29 cellular contexts compared by ENCODE assay signal in the genomic region with DNA sequence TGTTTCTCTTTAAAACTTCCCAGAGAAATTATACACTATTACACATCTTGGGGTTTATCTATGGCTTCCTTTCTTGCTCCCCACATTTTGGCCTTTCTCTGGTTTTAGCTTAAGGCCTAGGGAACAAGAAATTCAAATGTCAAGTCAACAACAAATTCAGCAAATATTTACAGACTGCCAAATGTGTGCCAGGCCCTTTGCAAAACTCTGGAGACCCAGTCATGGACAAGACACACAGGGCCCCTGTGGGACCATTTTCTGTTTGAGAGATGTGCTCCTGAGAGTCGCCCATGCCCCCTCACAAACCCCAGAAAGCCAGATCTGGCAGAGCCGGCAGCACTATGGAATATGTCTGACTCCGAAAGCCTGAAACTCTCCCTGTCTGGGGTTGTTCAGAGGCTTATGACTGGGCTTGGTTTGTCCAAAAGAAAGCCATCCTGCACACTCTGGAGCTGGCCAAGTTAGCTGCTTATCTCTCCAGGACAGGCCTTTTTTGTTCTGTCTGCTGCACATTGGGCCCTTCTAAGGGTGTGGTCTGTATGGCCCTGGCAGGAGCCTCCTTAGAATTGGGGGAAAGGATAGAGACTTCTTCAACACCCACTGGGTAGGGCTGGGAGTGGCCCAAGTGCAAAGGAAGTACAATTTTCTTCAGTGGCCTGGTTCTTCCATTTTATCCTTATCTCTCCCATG. TPM values are rescaled to one million over a fixed set of nuclear protein-coding genes. Genes with fewer than 3 reads are reported as not detected.
DNase-seq lines count a peak whose midpoint lies in the region; ATAC-seq and TF ChIP-seq lines count a peak whose summit lies in the region.
"Had no signal": no experiment of that assay in that cellular context is flagged by ENCODE, and none has a peak within 500 bp of the region (broad histone marks: within the 10 kb centered on the region; RNA-seq: fewer than 3 reads in every experiment).

No MANE protein-coding gene starts in this region.

- no peaks in the 10 kb centered on the region for H3K79me1 ChIP-seq in H9 (ENCODE audit: insufficient read depth, low read depth, low read length, poor library complexity, severe bottlenecking)

- no peaks in the 10 kb centered on the region for H3K79me2 ChIP-seq in H9 (ENCODE audit: insufficient read depth, low read length)

- no peak overlapping the region for H2AFZ ChIP-seq in H9 (ENCODE audit: low read length)

- no peak overlapping the region for H4K5ac ChIP-seq in H9 (ENCODE audit: insufficient read length, low read depth, low read length)

- no peak overlapping the region for H2BK120ac ChIP-seq in H9 (ENCODE audit: low read depth, low read length, poor library complexity, severe bottlenecking)

- no peak overlapping the region for H3K4me3 Mint-ChIP-seq in H9
- H3K4me3 Mint-ChIP-seq: CD4-positive, alpha-beta T cell had no signal

- H3K23me2 ChIP-seq in H9 (ENCODE audit: insufficient read length, low read depth, low read length, poor library complexity, severe bottlenecking): no peaks in the 10 kb centered on the region

- TF ChIP-seq CTCF in H9 (conservative IDR thresholded peaks at IDR 0.05): no peak
- TF ChIP-seq CTCF in spleen (IDR thresholded peaks at IDR 0.05 in 8 of 11, conservative IDR thresholded peaks at IDR 0.05 in 3 of 11): no peak

- H3K36me3 Mint-ChIP-seq in H9 (ENCODE audit: insufficient read depth in 1 of 3, low read depth in 3 of 3): no peaks in the 10 kb centered on the region

- H3K9me3 ChIP-seq in H9 (ENCODE audit: control insufficient read depth, low read depth, low read length) (no peaks in the 10 kb centered on the region), SJSA1 (replicated peaks) (peaks cover 18% of the 10 kb centered on the region), spleen (no peaks in the 10 kb centered on the region)
- H3K9me3 ChIP-seq: BLaER1 treated with 17β-estradiol and CSF1 and Interleukin-3, amounts not matched to agents 10 nM and 100 nM; Peyer's patch had no signal

- H3K9me3 Mint-ChIP-seq in H9: no peaks in the 10 kb centered on the region
- H3K9me3 Mint-ChIP-seq: CD4-positive, alpha-beta T cell had no signal

- H2BK20ac ChIP-seq in H9 (ENCODE audit: low read depth, low read length, poor library complexity, severe bottlenecking): no peak overlapping the region

- H3K23ac ChIP-seq in H9 (ENCODE audit: insufficient read length, low read depth, low read length): no peak overlapping the region

- H3K27me3 Mint-ChIP-seq in H9 (ENCODE audit: low read depth): peaks cover 2% of the 10 kb centered on the region

- H3K27ac ChIP-seq in H9 (ENCODE audit: insufficient read length, low read depth, low read length) (no peak overlapping the region), SJSA1 (no peak overlapping the region), epithelial cell of prostate (peak overlapping the region; percentile 66), spleen (no peak overlapping the region)
- H3K27ac ChIP-seq: BLaER1 treated with 17β-estradiol and CSF1 and Interleukin-3, amounts not matched to agents 10 nM and 100 nM; Peyer's patch had no signal

- no CpG with 5 or more reads among the region's 3 CpGs for WGBS in H9 (ENCODE audit: extremely low coverage, insufficient read length, low lambda C conversion rate)
- 74 to 90% (median 76%) methylated on average over 3 of the region's 3 CpGs for WGBS in spleen, 5 donors

- 0 out of 2 replicates have a peak overlapping the region, but pooled peaks have one; percentile 24 for H3K14ac ChIP-seq in H9 (ENCODE audit: insufficient read depth, low read length)

- H3K56ac ChIP-seq in H9 (ENCODE audit: insufficient read length, low read depth, low read length): no peak overlapping the region

- H2BK5ac ChIP-seq in H9 (ENCODE audit: insufficient read length, low read length): no peak overlapping the region

- H2AK5ac ChIP-seq in H9 (ENCODE audit: insufficient read length, low read length): no peak overlapping the region

- no peak overlapping the region for H2BK12ac ChIP-seq in H9 (ENCODE audit: insufficient read length, low read depth, low read length)

- H4K8ac ChIP-seq in H9 (replicated peaks; ENCODE audit: insufficient read length, low read depth, low read length): no peak overlapping the region

- H3K18ac ChIP-seq in H9 (ENCODE audit: insufficient read length, low read depth, low read length): no peak overlapping the region

- no peak overlapping the region for H2BK15ac ChIP-seq in H9 (ENCODE audit: low read depth, low read length)

- H3K4me3 ChIP-seq in SJSA1: no peak overlapping the region
- no peak overlapping the region for H3K4me3 ChIP-seq in spleen
- H3K4me3 ChIP-seq: BLaER1 treated with 17β-estradiol and CSF1 and Interleukin-3, amounts not matched to agents 10 nM and 100 nM; GM12878; Peyer's patch had no signal

- no peak overlapping the region for H3K9ac ChIP-seq in H9 (ENCODE audit: extremely low read depth, insufficient read length, low read length)
- H3K9ac ChIP-seq: BLaER1 treated with 17β-estradiol and CSF1 and Interleukin-3, amounts not matched to agents 10 nM and 100 nM had no signal

- H3T11ph ChIP-seq in H9 (ENCODE audit: low read length): no peak overlapping the region

- intact Hi-C loops in spleen (cut with DNase I; ENCODE audit: low total_unique reads): no loop called here

- DNase-seq in H9 (no peak), SJSA1 (ENCODE audit: low read depth in 1 of 2, low spot score in 2 of 2) (peak; percentile 77 to 93), epithelial cell of prostate (ENCODE audit: low read depth, low spot score) (no peak), spleen (peak; percentile 15), ACHN (no peak)
- DNase-seq: AML-193; CD4-positive, alpha-beta T cell; COR-L47; Kasumi-1; MV-4-11; NCI-H1105 treated with DMSO at 0.1 percent for 48 hours; NCI-H146; NCI-H1930; NCI-H2107; NCI-H446 treated with DMSO at 0.1 percent for 48 hours; NCI-H526; NCI-H82; Peyer's patch; SHP77 treated with DMSO at 0.1 percent for 48 hours had no signal

- in situ Hi-C loops in ACHN (cut with HindIII; ENCODE audit: low pct_ligation_motif_present, low pct_unique_long_range_greater_than_20kb, low sequenced_read_pairs): no loop called here

- H3K27me3 ChIP-seq in H9 (ENCODE audit: insufficient read depth, low read length) (no peaks in the 10 kb centered on the region), SJSA1 (replicated peaks) (peaks cover 22% of the 10 kb centered on the region), spleen (replicated peaks in 1 of 7) (peaks cover 0 to 7% (median 0%) of the 10 kb centered on the region in 7 donors)
- H3K27me3 ChIP-seq: BLaER1 treated with 17β-estradiol and CSF1 and Interleukin-3, amounts not matched to agents 10 nM and 100 nM; Peyer's patch had no signal

- TF ChIP-seq POLR2A in spleen (IDR thresholded peaks at IDR 0.05): no peak

- no peak for ATAC-seq in HG02588 (IDR thresholded peaks at IDR 0.05; ENCODE audit: unreplicated experiment)
- ATAC-seq in HG03354 (IDR thresholded peaks at IDR 0.05; ENCODE audit: poor library complexity, severe bottlenecking, unreplicated experiment): no peak
- ATAC-seq: GM12878, HepG2, SK-N-SH treated with all-trans-retinoic acid at 6 μM for 48 hours had no signal

- H4K91ac ChIP-seq in H9 (ENCODE audit: insufficient read length, low read depth, low read length): no peak overlapping the region

- H3K36me3 ChIP-seq in SJSA1 (no peaks in the 10 kb centered on the region), spleen (no peaks in the 10 kb centered on the region)
- H3K36me3 ChIP-seq: BLaER1 treated with 17β-estradiol and CSF1 and Interleukin-3, amounts not matched to agents 10 nM and 100 nM; Peyer's patch had no signal

- peaks cover 3% of the 10 kb centered on the region for H4K20me1 ChIP-seq in H9 (ENCODE audit: control insufficient read depth, insufficient read depth, insufficient read length)
- H4K20me1 ChIP-seq: BLaER1 treated with 17β-estradiol and CSF1 and Interleukin-3, amounts not matched to agents 10 nM and 100 nM had no signal

- H3K4ac ChIP-seq in H9 (ENCODE audit: low read depth, low read length): no peak overlapping the region

- H3K27ac Mint-ChIP-seq in H9: no peak overlapping the region
- H3K27ac Mint-ChIP-seq: CD4-positive, alpha-beta T cell had no signal

- H3K4me2 ChIP-seq in H9 (ENCODE audit: insufficient read depth, insufficient read length, low read length): no peak overlapping the region
- H3K4me2 ChIP-seq: BLaER1 treated with 17β-estradiol and CSF1 and Interleukin-3, amounts not matched to agents 10 nM and 100 nM had no signal

- H3K4me1 Mint-ChIP-seq in H9: peaks cover 19 to 27% of the 10 kb centered on the region in 2 experiments

- H3K4me1 ChIP-seq in H9 (ENCODE audit: insufficient read depth, low read length) (peaks cover 8% of the 10 kb centered on the region; the same call in 1 of the 2 replicates), SJSA1 (replicated peaks) (peaks cover 53% of the 10 kb centered on the region), spleen (no peaks in the 10 kb centered on the region)
- H3K4me1 ChIP-seq: Peyer's patch had no signal

RNA-seq across cellular contexts. Expression of gene KRT3, which starts 1.1 kb away (rescaled TPM):
- total RNA-seq in H9 (2021) (not detected in 2 replicates), spleen (not detected)
- total RNA-seq in SJSA1 (2014; rRNA removed; shearing (Covaris generic)): 0.08 TPM in 1 of 2 replicates, not detected in the other
- polyA plus RNA-seq in spleen: not detected
- total RNA-seq: A172; CD4-positive, alpha-beta T cell; GM12878; H4; HepG2; HT-29; MCF 10A; Peyer's patch had no signal
- polyA plus RNA-seq: GM12878, HepG2 had no signal

RNA-seq across cellular contexts. Expression of gene KRT4, which starts 16.9 kb away (rescaled TPM):
- total RNA-seq in H9 (2021) (not detected in 2 replicates), spleen (under 1 TPM in 1 of 7 donors, not detected in 6; 0.37 TPM)
- not detected in 2 replicates for total RNA-seq in SJSA1 (2014; rRNA removed; shearing (Covaris generic))
- polyA plus RNA-seq in spleen: 1 to 10 TPM in 2 of 3 donors, under 1 TPM in 1; 0.55 to 3.4 (median 1.4) TPM
- total RNA-seq: A172; CD4-positive, alpha-beta T cell; GM12878; H4; HepG2; HT-29; MCF 10A; Peyer's patch had no signal
- polyA plus RNA-seq: GM12878, HepG2 had no signal

RNA-seq across cellular contexts. Expression of gene KRT76, which starts 19.8 kb away (rescaled TPM):
- not detected in 2 replicates for total RNA-seq in H9 (2021)
- 0.21 TPM in 1 of 2 replicates, not detected in the other for total RNA-seq in SJSA1 (2014; rRNA removed; shearing (Covaris generic))
- total RNA-seq in spleen: not detected
- not detected for polyA plus RNA-seq in spleen
- total RNA-seq: A172; CD4-positive, alpha-beta T cell; GM12878; H4; HepG2; HT-29; MCF 10A; Peyer's patch had no signal
- polyA plus RNA-seq: GM12878, HepG2 had no signal

RNA-seq across cellular contexts. Expression of gene KRT79, which starts 37.1 kb away (rescaled TPM):
- total RNA-seq in H9 (2021) (not detected in 2 replicates), spleen (under 1 TPM in 1 of 7 donors, not detected in 6; 0.37 TPM)
- total RNA-seq in SJSA1 (2014; rRNA removed; shearing (Covaris generic)): 0.08 and 1.1 TPM in 2 replicates
- under 1 TPM in 2 of 3 donors, not detected in 1; 0.15 to 0.19 TPM for polyA plus RNA-seq in spleen
- total RNA-seq: CD4-positive, alpha-beta T cell; GM12878; H4; HepG2; HT-29; MCF 10A; Peyer's patch had no signal

RNA-seq across cellular contexts. Expression of gene KRT78, which starts 51.8 kb away (rescaled TPM):
- total RNA-seq in H9 (2021) (not detected in 2 replicates), spleen (not detected)
- total RNA-seq in SJSA1 (2014; rRNA removed; shearing (Covaris generic)): 0.21 TPM in 1 of 2 replicates, not detected in the other
- under 1 TPM in 2 of 3 donors, not detected in 1; 0.24 to 0.83 TPM for polyA plus RNA-seq in spleen
- total RNA-seq: A172; CD4-positive, alpha-beta T cell; GM12878; H4; HepG2; HT-29; MCF 10A; Peyer's patch had no signal
- polyA plus RNA-seq: HepG2 had no signal

Comparison
In these comparisons a context has a peak if more than half of its experiments do, and no peak if none do; other contexts are left out.
1. DNase-seq: peak in SJSA1 (2 of 2) and spleen (single experiment); none in H9 (single experiment), epithelial cell of prostate (single experiment) and ACHN (single experiment).